ENCODE assay signal across 11 cellular contexts in the genomic region with DNA sequence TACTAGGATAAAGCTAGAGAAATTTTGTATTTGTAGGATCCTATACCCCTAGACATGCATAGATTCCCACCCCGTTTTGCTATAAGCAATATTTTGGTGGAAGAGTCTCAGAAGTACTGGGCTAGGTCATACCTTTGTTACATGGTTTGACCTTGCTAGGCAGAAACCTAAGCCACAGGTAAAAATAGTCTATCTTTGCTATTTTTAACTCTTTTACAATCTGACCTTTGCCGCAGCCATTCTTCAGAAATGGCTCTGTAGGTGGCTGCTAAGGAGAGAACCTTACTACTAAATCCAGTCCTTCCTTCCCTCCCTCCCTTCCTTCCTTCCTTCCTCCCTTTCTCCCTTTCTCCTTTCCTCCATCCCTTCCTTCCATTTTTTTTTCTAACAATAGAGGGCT.
"Had no signal": no experiment of that assay in that cellular context is flagged by ENCODE, and none has a peak within 500 bp of the region (broad histone marks: within the 10 kb centered on the region; RNA-seq: fewer than 3 reads in every experiment).

No MANE protein-coding gene starts in this region.

- H3K4me3 ChIP-seq: GM23248, GM23338, HAP-1 had no signal

- ATAC-seq: GM23338, HCT116 had no signal

- H3K9me3 ChIP-seq: HAP-1 had no signal

- H3K4me1 ChIP-seq: HAP-1 had no signal

- H2AFZ ChIP-seq: GM23248, GM23338 had no signal

- DNase-seq: GM23248, GOT3, H7, H9, HCEC 1CT, HFFc6 had no signal

- H3K36me3 ChIP-seq: HAP-1 had no signal

- H3K9ac ChIP-seq: GM23248 had no signal

- FAIRE-seq: H1, H54 had no signal

- H3K4me2 ChIP-seq: GM23338 had no signal

- H3K27ac ChIP-seq: GM23248 had no signal
